Comparison of ENCODE assay signal across 1 cellular context in the genomic region with DNA sequence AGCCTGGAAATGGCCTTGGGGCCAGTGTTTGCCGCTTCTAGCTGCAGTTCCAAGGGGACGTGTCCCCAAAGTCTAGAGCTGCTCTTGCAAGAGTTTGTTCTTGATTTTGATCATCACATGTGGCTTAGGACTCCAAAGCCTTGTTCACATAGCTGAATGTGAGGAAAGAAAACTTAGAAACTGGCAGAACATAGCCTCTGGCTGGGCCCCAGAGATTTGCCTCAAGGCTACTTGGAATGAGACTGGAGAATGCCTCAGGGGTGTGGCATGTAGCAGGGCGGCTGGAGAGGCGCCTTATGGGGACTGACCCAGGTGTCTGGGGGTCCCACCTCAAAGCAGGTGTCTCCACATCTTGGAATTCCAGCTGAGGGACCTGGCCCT.
TF ChIP-seq lines count a peak whose summit lies in the region.

No MANE protein-coding gene starts in this region.

TF ChIP-seq in H1, 55 proteins besides CTCF, POLR2A, EP300 and RAD21:
- TF ChIP-seq RFX5 (IDR thresholded peaks at IDR 0.05; ENCODE audit: borderline replicate concordance, low read depth, low read length), result no peak
- no peak for TF ChIP-seq TCF12 (IDR thresholded peaks at IDR 0.05; ENCODE audit: low read depth, low read length)
- TF ChIP-seq YY1 (IDR thresholded peaks at IDR 0.05; ENCODE audit: low read depth, low read length), result no peak
- no peak for TF ChIP-seq CHD1 (IDR thresholded peaks at IDR 0.05; ENCODE audit: low read depth, low read length)
- TF ChIP-seq CTBP2 (IDR thresholded peaks at IDR 0.05; ENCODE audit: borderline replicate concordance, insufficient read depth, insufficient read length, low read length), result no peak
- TF ChIP-seq HDAC2 (IDR thresholded peaks at IDR 0.05; ENCODE audit: borderline replicate concordance in 1 of 2, low read depth in 2 of 2, low read length in 2 of 2), result no peak
- no peak for TF ChIP-seq TAF1 (IDR thresholded peaks at IDR 0.05; ENCODE audit: low read depth, low read length)
- TF ChIP-seq BCL11A (IDR thresholded peaks at IDR 0.05; ENCODE audit: low read depth in 2 of 2, low read length in 2 of 2), result no peak
- TF ChIP-seq EGR1 (IDR thresholded peaks at IDR 0.05; ENCODE audit: borderline replicate concordance, low read depth, low read length), result no peak
- TF ChIP-seq, protein P1, sequence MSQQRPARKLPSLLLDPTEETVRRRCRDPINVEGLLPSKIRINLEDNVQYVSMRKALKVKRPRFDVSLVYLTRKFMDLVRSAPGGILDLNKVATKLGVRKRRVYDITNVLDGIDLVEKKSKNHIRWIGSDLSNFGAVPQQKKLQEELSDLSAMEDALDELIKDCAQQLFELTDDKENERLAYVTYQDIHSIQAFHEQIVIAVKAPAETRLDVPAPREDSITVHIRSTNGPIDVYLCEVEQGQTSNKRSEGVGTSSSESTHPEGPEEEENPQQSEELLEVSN (IDR thresholded peaks at IDR 0.05), result no peak
- no peak for TF ChIP-seq CEBPB (IDR thresholded peaks at IDR 0.05; ENCODE audit: low read depth, low read length)
- no peak for TF ChIP-seq SIN3A (conservative IDR thresholded peaks at IDR 0.05 in 1 of 2, IDR thresholded peaks at IDR 0.05 in 1 of 2; ENCODE audit: low read depth in 1 of 2, low read length in 2 of 2)
- TF ChIP-seq ZNF274 (IDR thresholded peaks at IDR 0.05; ENCODE audit: borderline replicate concordance, extremely low read depth, low read length), result no peak
- TF ChIP-seq GABPA (IDR thresholded peaks at IDR 0.05; ENCODE audit: borderline replicate concordance, insufficient read depth, low read length), result no peak
- TF ChIP-seq RBBP5 (IDR thresholded peaks at IDR 0.05; ENCODE audit: borderline replicate concordance, low read depth, low read length), result no peak
- TF ChIP-seq TBP (IDR thresholded peaks at IDR 0.05; ENCODE audit: low read depth, low read length), result no peak
- TF ChIP-seq POU5F1 (IDR thresholded peaks at IDR 0.05; ENCODE audit: low read depth, low read length), result no peak
- TF ChIP-seq CBX5 (IDR thresholded peaks at IDR 0.05; ENCODE audit: low read depth, low read length), result no peak
